ENCODE assay signal across 11 cellular contexts in genomic region chr11:88435405-88435804, GRCh38.
A peak's percentile ranks its signal among the peaks of the same experiment; 100 is the strongest.
DNase-seq lines count a peak whose midpoint lies in the region; ATAC-seq and TF ChIP-seq lines count a peak whose summit lies in the region.
"Had no signal": no experiment of that assay in that cellular context is flagged by ENCODE, and none has a peak within 500 bp of the region (broad histone marks: within the 10 kb centered on the region; RNA-seq: fewer than 3 reads in every experiment).

No MANE protein-coding gene starts in this region.

- H3K36me3 ChIP-seq in vagina = no peaks in the 10 kb centered on the region
- H3K36me3 ChIP-seq: BLaER1, WERI-Rb-1 had no signal

- H3K4me3 ChIP-seq in GM12864 (ENCODE audit: low read depth, low read length) (no peak overlapping the region), vagina (no peak overlapping the region)
- H3K4me3 ChIP-seq: BLaER1 had no signal

- peaks cover 5% of the 10 kb centered on the region for H3K36me3 Mint-ChIP-seq in endothelial cell (ENCODE audit: low read depth, unreplicated experiment)

- H3K4me1 Mint-ChIP-seq in endothelial cell (ENCODE audit: unreplicated experiment) = peaks cover 4% of the 10 kb centered on the region
- H3K4me1 Mint-ChIP-seq: activated naive CD8-positive, alpha-beta T cell treated with anti-CD3 and anti-CD28 coated beads, Interleukin-2, amount 50 U/mL, for 24 hours had no signal

- no peaks in the 10 kb centered on the region for H3K27me3 Mint-ChIP-seq in endothelial cell (ENCODE audit: unreplicated experiment)
- H3K27me3 Mint-ChIP-seq: activated naive CD8-positive, alpha-beta T cell treated with anti-CD3 and anti-CD28 coated beads, Interleukin-2, amount 50 U/mL, for 24 hours had no signal

- no peak overlapping the region for H3K27ac ChIP-seq in vagina
- H3K27ac ChIP-seq: BLaER1, WERI-Rb-1 had no signal

- H3K4me1 ChIP-seq in vagina = no peaks in the 10 kb centered on the region
- H3K4me1 ChIP-seq: BLaER1 had no signal

- H3K9me3 Mint-ChIP-seq in endothelial cell (ENCODE audit: unreplicated experiment) = no peaks in the 10 kb centered on the region

- no peaks in the 10 kb centered on the region for H3K27me3 ChIP-seq in vagina
- H3K27me3 ChIP-seq: BLaER1 had no signal

- no peak for TF ChIP-seq POLR2A in vagina (IDR thresholded peaks at IDR 0.05)

- ATAC-seq in HG02759 (IDR thresholded peaks at IDR 0.05; ENCODE audit: unreplicated experiment) = peak; percentile 94
- ATAC-seq in HG03521 (IDR thresholded peaks at IDR 0.05; ENCODE audit: unreplicated experiment) = peak; percentile 96
- ATAC-seq: activated naive CD8-positive, alpha-beta T cell treated with anti-CD3 and anti-CD28 coated beads, Interleukin-2, amount 50 U/mL, for 24 hours had no signal

- no peaks in the 10 kb centered on the region for H3K9me3 ChIP-seq in vagina

- no peak overlapping the region for H3K4me3 Mint-ChIP-seq in endothelial cell (ENCODE audit: unreplicated experiment)
- H3K4me3 Mint-ChIP-seq: activated naive CD8-positive, alpha-beta T cell treated with anti-CD3 and anti-CD28 coated beads, Interleukin-2, amount 50 U/mL, for 24 hours had no signal

- H3K27ac Mint-ChIP-seq in endothelial cell (ENCODE audit: unreplicated experiment) = no peak overlapping the region
- H3K27ac Mint-ChIP-seq: activated naive CD8-positive, alpha-beta T cell treated with anti-CD3 and anti-CD28 coated beads, Interleukin-2, amount 50 U/mL, for 24 hours had no signal

- DNase-seq in GM12864 (ENCODE audit: low read depth) = peak; percentile 85
- DNase-seq in GM19238 (ENCODE audit: insufficient read length, low spot score) = peak; percentile 25
- DNase-seq in endothelial cell (ENCODE audit: low spot score) = no peak
- no peak for DNase-seq in stimulated activated CD4-positive, alpha-beta T cell treated with anti-CD3 and anti-CD28 coated beads, Interleukin-4, amount 100 ng/mL, for 4 hours
- no peak for DNase-seq in vagina (ENCODE audit: extremely low spot score in 2 of 2)
- no peak for DNase-seq in kidney tubule cell (ENCODE audit: low spot score)
- DNase-seq: activated naive CD8-positive, alpha-beta T cell treated with anti-CD3 and anti-CD28 coated beads, Interleukin-2, amount 50 U/mL, for 24 hours; WERI-Rb-1 had no signal

- TF ChIP-seq CTCF in GM12864 (IDR thresholded peaks at IDR 0.05; ENCODE audit: low read depth, low read length, missing control alignments) (no peak), endothelial cell (IDR thresholded peaks at IDR 0.05; ENCODE audit: unreplicated experiment) (no peak), vagina (IDR thresholded peaks at IDR 0.05) (no peak)

- intact Hi-C loops in vagina (cut with DNase I) = no loop called here

Comparison
In these comparisons a context has a peak if more than half of its experiments do, and no peak if none do; other contexts are left out.
1. DNase-seq: peak in GM12864 (single experiment) and GM19238 (single experiment); none in endothelial cell (single experiment), stimulated activated CD4-positive, alpha-beta T cell treated with anti-CD3 and anti-CD28 coated beads, Interleukin-4, amount 100 ng/mL, for 4 hours (0 of 2), vagina (0 of 2) and kidney tubule cell (single experiment).